ENCODE assay signal across 8 cellular contexts in genomic region chr1:87953732-87954344, GRCh38.
DNase-seq lines count a peak whose midpoint lies in the region; ATAC-seq and TF ChIP-seq lines count a peak whose summit lies in the region.

No MANE protein-coding gene starts in this region.

- intact Hi-C loops in posterior cingulate gyrus (cut with DNase I): loop anchor here (1.0 to 2.0 kb wide), 3 partner anchors 627 to 823 kb away; no protein-coding TSS in a partner anchor
- intact Hi-C loops in aorta (cut with DNase I): loop anchor here (2.0 to 10.0 kb wide), 2 partner anchors 339 to 625 kb away; partner anchors contain the start of gene LMO4 (in 1 of the 2)

- H3K27ac ChIP-seq in RWPE2 (ENCODE audit: poor library complexity, severe bottlenecking): no peak overlapping the region
- H3K27ac ChIP-seq in aorta (ENCODE audit: low read depth in 1 of 2, low read length in 2 of 2): no peak overlapping the region

- 18 to 33% methylated on average over 3 of the region's 3 CpGs for WGBS in aorta, 2 donors

- H3K9me3 ChIP-seq in RWPE2 (ENCODE audit: severe bottlenecking) (no peaks in the 10 kb centered on the region), aorta (ENCODE audit: control insufficient read depth, low read length) (no peaks in the 10 kb centered on the region)

- TF ChIP-seq CTCF in RWPE2 (IDR thresholded peaks at IDR 0.05; ENCODE audit: poor library complexity, severe bottlenecking): peak; percentile 69

- DNase-seq in DMS53 treated with DMSO at 0.1 percent for 48 hours (lab: John Stamatoyannopoulos, UW; ENCODE audit: unreplicated experiment): peak; percentile 90
- peak; percentile 66 for DNase-seq in LoVo (ENCODE audit: low spot score)
- DNase-seq in RWPE2 (ENCODE audit: low spot score): no peak
- peak; percentile 14 for DNase-seq in activated gamma-delta T cell treated with anti-CD3 and anti-CD28 coated beads, Interleukin-2, amount 50 U/mL, for 16 hours (ENCODE audit: low read depth)
- DNase-seq in glomerular endothelial cell (ENCODE audit: extremely low read depth, low read depth, low spot score): peak; percentile 39
- peak in 7 of 10 donors; percentile 35 to 90 (median 58) for DNase-seq in posterior cingulate gyrus
- DNase-seq in aorta: peak; percentile 66 to 70

- H3K4me1 ChIP-seq in RWPE2 (ENCODE audit: insufficient read depth, poor library complexity, severe bottlenecking): peaks cover 14% of the 10 kb centered on the region
- H3K4me1 ChIP-seq in aorta (ENCODE audit: control insufficient read depth in 1 of 2, insufficient read depth in 2 of 2, low read length in 2 of 2): peaks cover 2 to 6% of the 10 kb centered on the region in 2 donors

- H3K27me3 ChIP-seq in RWPE2 (ENCODE audit: insufficient read depth, poor library complexity, severe bottlenecking) (no peaks in the 10 kb centered on the region), aorta (ENCODE audit: control insufficient read depth in 1 of 2, insufficient read depth in 2 of 2, low read length in 1 of 2) (peaks cover 0 to 2% of the 10 kb centered on the region in 2 donors)

- no peak overlapping the region for H3K4me3 ChIP-seq in RWPE2 (ENCODE audit: severe bottlenecking)
- H3K4me3 ChIP-seq in aorta (ENCODE audit: low read length in 2 of 2): no peak overlapping the region

- no peaks in the 10 kb centered on the region for H3K36me3 ChIP-seq in RWPE2 (ENCODE audit: low read depth)
- no peaks in the 10 kb centered on the region for H3K36me3 ChIP-seq in aorta (ENCODE audit: control insufficient read depth in 1 of 2, insufficient read depth in 2 of 2, low read length in 1 of 2)

- peak; percentile 80 for ATAC-seq in GM21619 (IDR thresholded peaks at IDR 0.05; ENCODE audit: unreplicated experiment)
- ATAC-seq in RWPE2 (ENCODE audit: low read depth): peak; percentile 49
- ATAC-seq in aorta (ENCODE audit: low FRiP score): peak; percentile 69
